Comparison of ENCODE assay signal across 4 cellular contexts in the genomic region with DNA sequence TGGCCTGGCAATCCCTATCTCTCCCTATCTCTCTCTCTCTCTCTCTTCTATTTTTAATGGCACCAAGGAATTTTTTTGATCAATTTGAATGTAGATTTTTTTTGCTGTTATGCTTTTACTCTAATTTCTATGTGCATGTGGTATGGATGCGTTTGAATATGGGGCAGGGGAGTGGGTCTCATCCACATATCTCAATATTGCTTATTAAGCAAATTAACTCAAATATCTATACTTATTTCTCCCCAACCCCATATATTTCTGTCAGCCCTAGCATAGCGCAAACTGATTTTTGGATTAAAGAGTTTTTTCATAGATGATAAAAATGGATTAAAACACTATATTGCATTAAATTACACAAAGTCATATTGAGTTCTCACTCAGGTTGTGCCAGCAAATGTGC.
TF ChIP-seq lines count a peak whose summit lies in the region.

No MANE protein-coding gene starts in this region.

TF ChIP-seq in HepG2, 621 proteins besides CTCF, POLR2A, EP300 and RAD21:
- no peak for TF ChIP-seq ZNF776 (CRISPR knock-in tag; IDR thresholded peaks at IDR 0.05)
- TF ChIP-seq MAFF (IDR thresholded peaks at IDR 0.05; ENCODE audit: low read depth, low read length), result peak; percentile 81
- peak; percentile 85 to 88 for TF ChIP-seq MAFK (conservative IDR thresholded peaks at IDR 0.05 in 1 of 2, IDR thresholded peaks at IDR 0.05 in 1 of 2; ENCODE audit: low read length in 2 of 2)

TF ChIP-seq in IMR-90, 13 proteins besides CTCF, POLR2A, EP300 and RAD21:
- TF ChIP-seq MAFK (IDR thresholded peaks at IDR 0.05; ENCODE audit: low read depth, low read length) (peak; percentile 57), CHD1 (IDR thresholded peaks at IDR 0.05; ENCODE audit: low read depth, low read length) (no peak)
TF ChIP-seq in IMR-90: peak in this region for 1.

TF ChIP-seq in K562, 482 proteins besides CTCF, POLR2A, EP300 and RAD21:
- TF ChIP-seq RREB1 (CRISPR knock-in tag; IDR thresholded peaks at IDR 0.05), result no peak
- TF ChIP-seq MAFF (IDR thresholded peaks at IDR 0.05; ENCODE audit: low read length), result peak; percentile 30; the same call in 1 of the 2 replicates

TF ChIP-seq in H1, 55 proteins besides CTCF, POLR2A, EP300 and RAD21:
- TF ChIP-seq MAFK (IDR thresholded peaks at IDR 0.05; ENCODE audit: low read depth, low read length), result peak; percentile 7; the same call in 1 of the 2 replicates
- TF ChIP-seq CHD2 (IDR thresholded peaks at IDR 0.05; ENCODE audit: low read length), result no peak
